ENCODE assay signal across 11 cellular contexts in genomic region chr5:151022511-151023018, GRCh38. TPM values are rescaled to one million over a fixed set of nuclear protein-coding genes. Genes with fewer than 3 reads are reported as not detected.
A peak's percentile ranks its signal among the peaks of the same experiment; 100 is the strongest.
DNase-seq lines count a peak whose midpoint lies in the region; ATAC-seq, FAIRE-seq and TF ChIP-seq lines count a peak whose summit lies in the region.
"Had no signal": no experiment of that assay in that cellular context is flagged by ENCODE, and none has a peak within 500 bp of the region (broad histone marks: within the 10 kb centered on the region; RNA-seq: fewer than 3 reads in every experiment).

No MANE protein-coding gene starts in this region.

- peak overlapping the region; percentile 95 for H3K27ac ChIP-seq in epithelial cell of prostate
- no peak overlapping the region for H3K27ac ChIP-seq in mesenchymal stem cell (ENCODE audit: low read length, poor library complexity, severe bottlenecking)
- H3K27ac ChIP-seq in suprapubic skin: peak overlapping the region; percentile 77
- H3K27ac ChIP-seq in small intestine (ENCODE audit: low read depth in 1 of 2, low read length in 1 of 2): peak overlapping the region in 1 of 2 donors; percentile 75

- H3K36me3 Mint-ChIP-seq in activated T-helper 17 cell treated with anti-CD3 and anti-CD28 coated beads, Interleukin-2, amount 50 U/mL, for 72 hours (ENCODE audit: low read depth): peaks cover 44% of the 10 kb centered on the region
- no peaks in the 10 kb centered on the region for H3K36me3 Mint-ChIP-seq in natural killer cell

- no peaks in the 10 kb centered on the region for H3K27me3 ChIP-seq in mesenchymal stem cell (ENCODE audit: control insufficient read depth in 1 of 2, insufficient read depth in 1 of 2, low read length in 2 of 2)
- no peaks in the 10 kb centered on the region for H3K27me3 ChIP-seq in suprapubic skin
- no peaks in the 10 kb centered on the region for H3K27me3 ChIP-seq in small intestine (ENCODE audit: control insufficient read depth in 2 of 2, insufficient read depth in 2 of 2, low read length in 2 of 2)

- no peak overlapping the region for H2BK5ac ChIP-seq in mesenchymal stem cell (ENCODE audit: low read depth, low read length, poor library complexity, severe bottlenecking)

- H3K4me2 ChIP-seq in mesenchymal stem cell (ENCODE audit: low read length, poor library complexity, severe bottlenecking): no peak overlapping the region

- H3K27me3 Mint-ChIP-seq in activated T-helper 17 cell treated with anti-CD3 and anti-CD28 coated beads, Interleukin-2, amount 50 U/mL, for 72 hours: no peaks in the 10 kb centered on the region
- H3K27me3 Mint-ChIP-seq in natural killer cell (ENCODE audit: low read depth in 2 of 2): peaks cover 0 to 7% of the 10 kb centered on the region in 2 donors

- TF ChIP-seq CTCF in suprapubic skin (IDR thresholded peaks at IDR 0.05): no peak
- TF ChIP-seq CTCF in natural killer cell (IDR thresholded peaks at IDR 0.05): no peak

- H3K9me3 ChIP-seq in mesenchymal stem cell (ENCODE audit: control insufficient read depth, low read length): no peaks in the 10 kb centered on the region
- H3K9me3 ChIP-seq in suprapubic skin: no peaks in the 10 kb centered on the region
- H3K9me3 ChIP-seq in small intestine (ENCODE audit: control insufficient read depth, low read depth): no peaks in the 10 kb centered on the region

- H4K91ac ChIP-seq in mesenchymal stem cell (ENCODE audit: low read length): no peak overlapping the region

- ATAC-seq in activated T-helper 17 cell treated with anti-CD3 and anti-CD28 coated beads, Interleukin-2, amount 50 U/mL, for 72 hours (replicated peaks): peak; percentile 84
- ATAC-seq in natural killer cell: no peak
- ATAC-seq in HG02642 (IDR thresholded peaks at IDR 0.05; ENCODE audit: poor library complexity, unreplicated experiment): no peak

- H3K27ac Mint-ChIP-seq in activated T-helper 17 cell treated with anti-CD3 and anti-CD28 coated beads, Interleukin-2, amount 50 U/mL, for 72 hours: peak overlapping the region; percentile 60
- no peak overlapping the region for H3K27ac Mint-ChIP-seq in natural killer cell
- H3K27ac Mint-ChIP-seq: activated naive CD4-positive, alpha-beta T cell treated with anti-CD3 and anti-CD28 coated beads for 36 hours; progenitor cell of endocrine pancreas had no signal

- H3K23ac ChIP-seq in mesenchymal stem cell (ENCODE audit: low read length in 2 of 2): no peak overlapping the region

- H3K4me1 Mint-ChIP-seq in activated T-helper 17 cell treated with anti-CD3 and anti-CD28 coated beads, Interleukin-2, amount 50 U/mL, for 72 hours: peaks cover 48% of the 10 kb centered on the region
- H3K4me1 Mint-ChIP-seq in natural killer cell: peaks cover 15 to 36% of the 10 kb centered on the region in 2 donors

- H3K4me1 ChIP-seq in mesenchymal stem cell (ENCODE audit: control insufficient read depth, insufficient read depth, low read depth, low read length) (peaks cover 21% of the 10 kb centered on the region), suprapubic skin (peaks cover 85% of the 10 kb centered on the region), small intestine (ENCODE audit: control insufficient read depth in 2 of 2, insufficient read depth in 1 of 2, low read depth in 1 of 2, low read length in 1 of 2) (peaks cover 0 to 4% of the 10 kb centered on the region in 2 donors)

- no peak overlapping the region for H2BK12ac ChIP-seq in mesenchymal stem cell (ENCODE audit: low read length in 2 of 2)

- no peak overlapping the region for H3K18ac ChIP-seq in mesenchymal stem cell (ENCODE audit: low read depth in 1 of 2, low read length in 2 of 2)

- peaks cover 6% of the 10 kb centered on the region for H3K79me1 ChIP-seq in mesenchymal stem cell (replicated peaks; ENCODE audit: low read length, poor library complexity, severe bottlenecking)

- no peak overlapping the region for H3K14ac ChIP-seq in mesenchymal stem cell (ENCODE audit: low read length in 2 of 2)

- WGBS in mesenchymal stem cell: 86% methylated on average over 7 of the region's 7 CpGs
- 53% methylated on average over 7 of the region's 7 CpGs for WGBS in suprapubic skin
- 74 to 80% (median 77%) methylated on average over 7 of the region's 7 CpGs for WGBS in small intestine, 3 donors

- intact Hi-C loops in natural killer cell (cut with micrococcal nuclease): no loop called here

- H3K9me3 Mint-ChIP-seq in activated T-helper 17 cell treated with anti-CD3 and anti-CD28 coated beads, Interleukin-2, amount 50 U/mL, for 72 hours: no peaks in the 10 kb centered on the region
- H3K9me3 Mint-ChIP-seq in natural killer cell: no peaks in the 10 kb centered on the region
- H3K9me3 Mint-ChIP-seq: activated naive CD4-positive, alpha-beta T cell treated with anti-CD3 and anti-CD28 coated beads for 36 hours had no signal

- H3K4me3 Mint-ChIP-seq in activated T-helper 17 cell treated with anti-CD3 and anti-CD28 coated beads, Interleukin-2, amount 50 U/mL, for 72 hours: peak overlapping the region; percentile 6
- H3K4me3 Mint-ChIP-seq in natural killer cell: no peak overlapping the region
- H3K4me3 Mint-ChIP-seq: activated naive CD4-positive, alpha-beta T cell treated with anti-CD3 and anti-CD28 coated beads for 36 hours had no signal

- H2BK15ac ChIP-seq in mesenchymal stem cell (ENCODE audit: low read depth, poor library complexity, severe bottlenecking): no peak overlapping the region

- no peak overlapping the region for H2AK5ac ChIP-seq in mesenchymal stem cell (ENCODE audit: low read length, severe bottlenecking)

- no peak overlapping the region for H4K8ac ChIP-seq in mesenchymal stem cell (ENCODE audit: low read length)

- no peak overlapping the region for H2BK120ac ChIP-seq in mesenchymal stem cell (ENCODE audit: low read depth, low read length)

- TF ChIP-seq POLR2A in suprapubic skin (IDR thresholded peaks at IDR 0.05): no peak

- H3K9ac ChIP-seq in mesenchymal stem cell (ENCODE audit: low read length): peak overlapping the region; percentile 78

- H3K4ac ChIP-seq in mesenchymal stem cell (ENCODE audit: low read depth in 1 of 2, low read length in 2 of 2): no peak overlapping the region

- H3K4me3 ChIP-seq in mesenchymal stem cell (ENCODE audit: insufficient read depth in 1 of 2, low read depth in 1 of 2, low read length in 2 of 2): peak overlapping the region in 1 of 2 experiments; percentile 84
- H3K4me3 ChIP-seq in suprapubic skin: peak overlapping the region; percentile 67
- H3K4me3 ChIP-seq in small intestine (ENCODE audit: low read depth in 1 of 2, low read length in 2 of 2): no peak overlapping the region

- no peak for TF ChIP-seq EP300 in suprapubic skin (IDR thresholded peaks at IDR 0.05)

- peak; percentile 79 for DNase-seq in epithelial cell of prostate (ENCODE audit: low read depth, low spot score)
- no peak for DNase-seq in mesenchymal stem cell
- no peak for DNase-seq in suprapubic skin (ENCODE audit: low spot score in 2 of 2)
- DNase-seq in natural killer cell: no peak
- no peak for DNase-seq in small intestine
- DNase-seq in NCI-H2196 treated with DMSO at 0.1 percent for 48 hours (lab: John Stamatoyannopoulos, UW; ENCODE audit: unreplicated experiment): no peak
- DNase-seq: activated naive CD4-positive, alpha-beta T cell treated with anti-CD3 and anti-CD28 coated beads for 36 hours; T-helper 9 cell had no signal

- H2AFZ ChIP-seq in mesenchymal stem cell (ENCODE audit: low read depth, low read length): no peak overlapping the region

- no peak for FAIRE-seq in small intestine (lab: Jason Lieb, UNC)

- H3K36me3 ChIP-seq in mesenchymal stem cell (ENCODE audit: control insufficient read depth in 1 of 2, insufficient read depth in 2 of 2, low read depth in 1 of 2, low read length in 2 of 2) (peaks cover 36 to 40% of the 10 kb centered on the region in 2 experiments), suprapubic skin (peaks cover 19% of the 10 kb centered on the region), small intestine (ENCODE audit: control insufficient read depth in 2 of 2, insufficient read depth in 2 of 2, low read length in 2 of 2) (no peaks in the 10 kb centered on the region)

RNA-seq across cellular contexts. Expression of gene GPX3, which starts 2.2 kb away (rescaled TPM):
- total RNA-seq in activated T-helper 17 cell treated with anti-CD3 and anti-CD28 coated beads, Interleukin-2, amount 50 U/mL, for 72 hours: not detected
- 39.2 TPM for polyA plus RNA-seq in mesenchymal stem cell (2013, experiment 1 of 2)
- 40.8 TPM for polyA plus RNA-seq in mesenchymal stem cell (2013, experiment 2 of 2)
- 100 to 1,000 TPM; 242 to 601 (median 378) TPM for total RNA-seq in suprapubic skin
- 1 to 10 TPM in 1 of 3 donors, not detected in 2; 1.1 TPM for total RNA-seq in natural killer cell
- polyA plus RNA-seq in small intestine: 1,000 to 10,000 TPM in 1 of 3 donors, 100 to 1,000 TPM in 1, 10 to 100 TPM in 1; 19.9 to 1,014 (median 191) TPM
- total RNA-seq: activated naive CD4-positive, alpha-beta T cell treated with anti-CD3 and anti-CD28 coated beads for 36 hours had no signal

RNA-seq across cellular contexts. Expression of gene TNIP1, which starts 58.3 kb away (rescaled TPM):
- total RNA-seq in activated T-helper 17 cell treated with anti-CD3 and anti-CD28 coated beads, Interleukin-2, amount 50 U/mL, for 72 hours: 100 to 1,000 TPM; 316 to 609 TPM
- 50.6 TPM for polyA plus RNA-seq in mesenchymal stem cell (2013, experiment 1 of 2)
- polyA plus RNA-seq in mesenchymal stem cell (2013, experiment 2 of 2): 50.3 TPM
- total RNA-seq in suprapubic skin (10 to 100 TPM; 47.5 to 94.7 (median 70.9) TPM), natural killer cell (100 to 1,000 TPM; 140 to 180 (median 153) TPM)
- polyA plus RNA-seq in small intestine: 100 to 1,000 TPM in 2 of 3 donors, 10 to 100 TPM in 1; 97.5 to 190 (median 164) TPM

Comparison
In these comparisons a context has a peak if more than half of its experiments do, and no peak if none do; other contexts are left out.
1. RNA of gene GPX3, which starts 2.2 kb away (total RNA-seq): 242 to 601 TPM in suprapubic skin; 1.1 TPM in natural killer cell and not detected in activated T-helper 17 cell treated with anti-CD3 and anti-CD28 coated beads, Interleukin-2, amount 50 U/mL, for 72 hours; every median in the first group is over 100 times any median in the second.